ENCODE assay signal across 15 cellular contexts in genomic region chr3:110564674-110565073, GRCh38.
DNase-seq lines count a peak whose midpoint lies in the region; ATAC-seq, FAIRE-seq and TF ChIP-seq lines count a peak whose summit lies in the region.
"Had no signal": no experiment of that assay in that cellular context is flagged by ENCODE, and none has a peak within 500 bp of the region (broad histone marks: within the 10 kb centered on the region; RNA-seq: fewer than 3 reads in every experiment).

No MANE protein-coding gene starts in this region.

- H4K20me1 ChIP-seq in GM23248 (ENCODE audit: insufficient read depth): no peaks in the 10 kb centered on the region
- H4K20me1 ChIP-seq: BLaER1 had no signal

- H3K9ac ChIP-seq in GM23248 (no peak overlapping the region), adipocyte (ENCODE audit: low read length) (no peak overlapping the region)
- H3K9ac ChIP-seq: BLaER1 had no signal

- peak; percentile 2 for DNase-seq in AG08395 (ENCODE audit: low spot score)
- peak; percentile 2 for DNase-seq in GM23248
- DNase-seq in adipocyte (ENCODE audit: low read depth): peak; percentile 20
- DNase-seq in fibroblast of peridontal ligament (ENCODE audit: extremely low read depth): peak; percentile 53
- DNase-seq in Kasumi-1 (lab: John Stamatoyannopoulos, UW): no peak
- no peak for DNase-seq in D721Med (ENCODE audit: insufficient read length, low spot score)
- DNase-seq: ACHN; CD4-positive, alpha-beta memory T cell; DMS79 treated with DMSO at 0.1 percent for 48 hours; EL; H7; KG1 had no signal

- H3K4me3 ChIP-seq in GM23248 (no peak overlapping the region), adipocyte (ENCODE audit: low read length) (no peak overlapping the region)
- H3K4me3 ChIP-seq: BLaER1, GM12878 had no signal

- no peak overlapping the region for H3K27ac ChIP-seq in GM23248
- H3K27ac ChIP-seq: BLaER1 had no signal

- H2AFZ ChIP-seq in GM23248: no peak overlapping the region

- TF ChIP-seq CTCF in D721Med (IDR thresholded peaks at IDR 0.05; ENCODE audit: insufficient read depth, missing control alignments): no peak

- H3F3A ChIP-seq in GM23248 (ENCODE audit: insufficient read depth): peaks cover 18% of the 10 kb centered on the region

- H3K79me2 ChIP-seq in GM23248 (ENCODE audit: insufficient read depth): no peaks in the 10 kb centered on the region

- FAIRE-seq in D721Med (lab: Jason Lieb, UNC): no peak
- FAIRE-seq: GM12878 had no signal

- H3K4me1 ChIP-seq in GM23248 (ENCODE audit: insufficient read depth): peaks cover 16% of the 10 kb centered on the region
- H3K4me1 ChIP-seq in adipocyte (ENCODE audit: control insufficient read depth, insufficient read depth, low read length): peaks cover 10% of the 10 kb centered on the region
- H3K4me1 ChIP-seq: BLaER1 had no signal

- H3K27me3 ChIP-seq in GM23248 (replicated peaks; ENCODE audit: insufficient read depth): no peaks in the 10 kb centered on the region
- H3K27me3 ChIP-seq in adipocyte (replicated peaks; ENCODE audit: control insufficient read depth, insufficient read depth, low read length): no peaks in the 10 kb centered on the region
- H3K27me3 ChIP-seq: BLaER1 had no signal

- in situ Hi-C loops in GM23248 (cut with MboI): no loop called here

- no peaks in the 10 kb centered on the region for H3K9me2 ChIP-seq in GM23248 (ENCODE audit: insufficient read depth)

- no peak for ATAC-seq in HG03565 (IDR thresholded peaks at IDR 0.05; ENCODE audit: unreplicated experiment)
- ATAC-seq: GM12878 had no signal

- H3K9me3 ChIP-seq in GM23248 (ENCODE audit: low read depth) (no peaks in the 10 kb centered on the region), adipocyte (ENCODE audit: control insufficient read depth, low read length) (no peaks in the 10 kb centered on the region)
- H3K9me3 ChIP-seq: BLaER1 had no signal

- H3K36me3 ChIP-seq in GM23248 (ENCODE audit: low read depth): no peaks in the 10 kb centered on the region
- no peaks in the 10 kb centered on the region for H3K36me3 ChIP-seq in adipocyte (ENCODE audit: control insufficient read depth, insufficient read depth, low read length, severe bottlenecking)
- H3K36me3 ChIP-seq: BLaER1 had no signal

- H3K4me2 ChIP-seq in GM23248 (ENCODE audit: unreplicated experiment): no peak overlapping the region
- H3K4me2 ChIP-seq: BLaER1 had no signal

Comparison
In these comparisons a context has a peak if more than half of its experiments do, and no peak if none do; other contexts are left out.
1. DNase-seq: peak in AG08395 (single experiment), GM23248 (single experiment), adipocyte (single experiment) and fibroblast of peridontal ligament (single experiment); none in Kasumi-1 (0 of 2) and D721Med (single experiment).